ENCODE assay signal across 11 cellular contexts in the genomic region with DNA sequence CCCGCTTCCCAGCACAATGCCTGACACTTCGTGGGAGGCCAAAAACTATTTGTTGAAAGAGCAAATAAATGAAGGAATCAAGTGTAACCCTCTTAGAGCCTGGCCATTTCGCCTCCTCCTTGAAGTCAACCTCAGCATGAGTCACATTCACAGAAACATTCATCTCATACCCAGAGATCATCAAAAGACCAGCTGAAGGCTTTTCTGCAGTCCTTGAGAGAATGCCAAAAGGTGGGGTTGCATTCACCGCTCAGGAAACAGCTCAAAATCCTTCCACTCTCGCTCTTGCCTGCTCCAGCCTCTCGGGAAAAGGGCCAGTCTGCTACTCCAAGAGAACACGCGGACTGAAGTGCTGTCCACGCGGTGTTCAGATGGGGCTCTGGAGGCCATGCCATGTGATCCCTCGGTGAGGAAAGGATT.
DNase-seq lines count a peak whose midpoint lies in the region; ATAC-seq and TF ChIP-seq lines count a peak whose summit lies in the region.
"Had no signal": no experiment of that assay in that cellular context is flagged by ENCODE, and none has a peak within 500 bp of the region (broad histone marks: within the 10 kb centered on the region; RNA-seq: fewer than 3 reads in every experiment).

No MANE protein-coding gene starts in this region.

- H3K9me3 Mint-ChIP-seq in activated naive CD4-positive, alpha-beta T cell treated with anti-CD3 and anti-CD28 coated beads, Interleukin-2, amount 50 U/mL, for 72 hours, result peaks cover 0 to 5% of the 10 kb centered on the region in 2 donors

- H3K27ac ChIP-seq in substantia nigra (ENCODE audit: low read depth, low read length, poor library complexity, severe bottlenecking), result no peak overlapping the region
- H3K27ac ChIP-seq: skin epidermis had no signal

- ATAC-seq in activated naive CD4-positive, alpha-beta T cell treated with anti-CD3 and anti-CD28 coated beads, Interleukin-2, amount 50 U/mL, for 72 hours, result peak; percentile 88 to 94
- ATAC-seq in SK-N-SH treated with all-trans-retinoic acid at 6 μM for 48 hours, result peak; percentile 45; the same call in 2 of the 3 replicates
- ATAC-seq in GM19035 (IDR thresholded peaks at IDR 0.05; ENCODE audit: unreplicated experiment), result no peak
- no peak for ATAC-seq in HG02884 (IDR thresholded peaks at IDR 0.05; ENCODE audit: unreplicated experiment)

- DNase-seq in activated naive CD4-positive, alpha-beta T cell treated with anti-CD3 and anti-CD28 coated beads, Interleukin-2, amount 50 U/mL, for 72 hours (ENCODE audit: low spot score in 2 of 2), result no peak
- no peak for DNase-seq in activated naive CD4-positive, alpha-beta T cell (lab: John Stamatoyannopoulos, UW)
- DNase-seq in glomerular visceral epithelial cell (ENCODE audit: extremely low spot score) (peak; percentile 27), substantia nigra (lab: John Stamatoyannopoulos, UW) (peak in 33 of 49 donors; percentile 7 to 63 (median 37)), GM10266 (ENCODE audit: extremely low spot score) (no peak)
- DNase-seq: CD4-positive, CD25-positive, alpha-beta regulatory T cell; NCI-H187 had no signal

- no peak for TF ChIP-seq CTCF in GM10266 (IDR thresholded peaks at IDR 0.05; ENCODE audit: control insufficient read depth, insufficient read depth, low read depth, missing control alignments)

- peak overlapping the region; percentile 0 to 81 for H3K27ac Mint-ChIP-seq in activated naive CD4-positive, alpha-beta T cell treated with anti-CD3 and anti-CD28 coated beads, Interleukin-2, amount 50 U/mL, for 72 hours
- H3K27ac Mint-ChIP-seq: CD4-positive, CD25-positive, alpha-beta regulatory T cell had no signal

- no peaks in the 10 kb centered on the region for H3K36me3 Mint-ChIP-seq in activated naive CD4-positive, alpha-beta T cell treated with anti-CD3 and anti-CD28 coated beads, Interleukin-2, amount 50 U/mL, for 72 hours
- H3K36me3 Mint-ChIP-seq: CD4-positive, CD25-positive, alpha-beta regulatory T cell had no signal

TF ChIP-seq in SK-N-SH treated with all-trans-retinoic acid at 6 μM for 48 hours, 23 proteins besides CTCF, POLR2A, EP300 and RAD21:
- no peak for TF ChIP-seq ZFP3 (CRISPR knock-in tag; IDR thresholded peaks at IDR 0.05)
- TF ChIP-seq ZNF8 (CRISPR knock-in tag; IDR thresholded peaks at IDR 0.05), result no peak
- TF ChIP-seq, protein P1, sequence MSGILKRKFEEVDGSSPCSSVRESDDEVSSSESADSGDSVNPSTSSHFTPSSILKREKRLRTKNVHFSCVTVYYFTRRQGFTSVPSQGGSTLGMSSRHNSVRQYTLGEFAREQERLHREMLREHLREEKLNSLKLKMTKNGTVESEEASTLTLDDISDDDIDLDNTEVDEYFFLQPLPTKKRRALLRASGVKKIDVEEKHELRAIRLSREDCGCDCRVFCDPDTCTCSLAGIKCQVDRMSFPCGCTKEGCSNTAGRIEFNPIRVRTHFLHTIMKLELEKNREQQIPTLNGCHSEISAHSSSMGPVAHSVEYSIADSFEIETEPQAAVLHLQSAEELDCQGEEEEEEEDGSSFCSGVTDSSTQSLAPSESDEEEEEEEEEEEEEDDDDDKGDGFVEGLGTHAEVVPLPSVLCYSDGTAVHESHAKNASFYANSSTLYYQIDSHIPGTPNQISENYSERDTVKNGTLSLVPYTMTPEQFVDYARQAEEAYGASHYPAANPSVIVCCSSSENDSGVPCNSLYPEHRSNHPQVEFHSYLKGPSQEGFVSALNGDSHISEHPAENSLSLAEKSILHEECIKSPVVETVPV (CRISPR knock-in tag; IDR thresholded peaks at IDR 0.05), result no peak
- TF ChIP-seq CSDC2 (CRISPR knock-in tag; IDR thresholded peaks at IDR 0.05), result no peak
- no peak for TF ChIP-seq SNAI2 (CRISPR knock-in tag; IDR thresholded peaks at IDR 0.05)
- no peak for TF ChIP-seq TCF4 (CRISPR knock-in tag; IDR thresholded peaks at IDR 0.05; ENCODE audit: borderline replicate concordance)
- TF ChIP-seq ARNTL (CRISPR knock-in tag; IDR thresholded peaks at IDR 0.05; ENCODE audit: borderline replicate concordance, low read depth), result no peak
- TF ChIP-seq ZC3H10 (CRISPR knock-in tag; IDR thresholded peaks at IDR 0.05), result no peak
- no peak for TF ChIP-seq ZNF565 (CRISPR knock-in tag; conservative IDR thresholded peaks at IDR 0.05; ENCODE audit: low read depth)
- no peak for TF ChIP-seq ZNF70 (CRISPR knock-in tag; IDR thresholded peaks at IDR 0.05)
- no peak for TF ChIP-seq POU6F1 (CRISPR knock-in tag; IDR thresholded peaks at IDR 0.05; ENCODE audit: borderline replicate concordance, low read depth)
- TF ChIP-seq BACH2 (CRISPR knock-in tag; IDR thresholded peaks at IDR 0.05; ENCODE audit: borderline replicate concordance), result no peak
- no peak for TF ChIP-seq PPARA (CRISPR knock-in tag; IDR thresholded peaks at IDR 0.05; ENCODE audit: borderline replicate concordance)
- no peak for TF ChIP-seq ISL1 (CRISPR knock-in tag; IDR thresholded peaks at IDR 0.05)
- no peak for TF ChIP-seq OSR1 (CRISPR knock-in tag; IDR thresholded peaks at IDR 0.05)
- no peak for TF ChIP-seq GLIS3 (CRISPR knock-in tag; IDR thresholded peaks at IDR 0.05)
- TF ChIP-seq TSHZ2 (CRISPR knock-in tag; IDR thresholded peaks at IDR 0.05), result no peak
- no peak for TF ChIP-seq TOX (CRISPR knock-in tag; IDR thresholded peaks at IDR 0.05; ENCODE audit: borderline replicate concordance)
TF ChIP-seq in SK-N-SH treated with all-trans-retinoic acid at 6 μM for 48 hours: peak in this region for 0.

Comparison
In these comparisons a context has a peak if more than half of its experiments do, and no peak if none do; other contexts are left out.
1. ATAC-seq: peak in activated naive CD4-positive, alpha-beta T cell treated with anti-CD3 and anti-CD28 coated beads, Interleukin-2, amount 50 U/mL, for 72 hours (2 of 2) and SK-N-SH treated with all-trans-retinoic acid at 6 μM for 48 hours (single experiment); none in GM19035 (single experiment) and HG02884 (single experiment).
2. DNase-seq: peak in glomerular visceral epithelial cell (single experiment) and substantia nigra (33 of 49); none in activated naive CD4-positive, alpha-beta T cell treated with anti-CD3 and anti-CD28 coated beads, Interleukin-2, amount 50 U/mL, for 72 hours (0 of 2), activated naive CD4-positive, alpha-beta T cell (0 of 4) and GM10266 (single experiment).